In the genomic region with DNA sequence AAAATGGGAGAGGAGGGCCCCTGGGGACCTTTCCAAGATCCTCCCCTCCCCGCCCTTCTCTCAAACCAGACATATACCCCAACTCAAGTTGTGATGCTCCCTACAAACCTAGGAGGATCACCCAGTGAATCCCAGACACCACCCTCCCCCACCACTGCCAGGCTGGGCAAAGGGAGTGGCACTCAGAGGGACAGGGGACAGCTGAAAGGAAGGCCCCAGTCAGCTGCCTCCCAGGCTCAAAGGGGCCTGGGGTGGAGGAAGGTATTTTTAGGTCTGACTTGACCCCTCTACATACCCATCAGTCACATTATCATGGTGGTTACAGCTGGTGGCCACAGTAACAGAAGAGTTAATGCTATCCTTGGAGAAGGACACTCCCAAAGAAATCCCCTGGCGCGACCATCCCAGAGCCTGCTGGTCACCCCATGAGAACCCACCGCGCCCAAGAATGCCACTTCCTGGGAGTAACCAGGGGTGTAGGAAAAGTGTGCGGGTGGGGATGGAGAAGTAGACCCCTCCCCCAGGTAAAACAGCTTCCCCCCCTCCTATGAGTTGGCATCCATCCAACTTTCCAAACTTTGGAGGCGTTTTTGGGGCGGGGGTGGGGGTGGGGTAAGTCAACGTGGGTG, we compare ENCODE assay signal across 8 cellular contexts. TPM values are rescaled to one million over a fixed set of nuclear protein-coding genes. Genes with fewer than 3 reads are reported as not detected.
DNase-seq lines count a peak whose midpoint lies in the region; ATAC-seq and TF ChIP-seq lines count a peak whose summit lies in the region.

No MANE protein-coding gene starts in this region.

- no peak overlapping the region for H2AFZ ChIP-seq in neural cell (ENCODE audit: low read depth, low read length)

- peak overlapping the region in 8 of 11 experiments; percentile 15 to 57 (median 44); a peak in 13 of 22 replicates for H3K27ac ChIP-seq in BLaER1 treated with 17β-estradiol and CSF1 and Interleukin-3, amounts not matched to agents 10 nM and 100 nM
- peak overlapping the region; percentile 24 for H3K27ac ChIP-seq in KOPT-K1 (ENCODE audit: low read depth, low read length, poor library complexity, severe bottlenecking)
- no peak overlapping the region for H3K27ac ChIP-seq in duodenal mucosa (ENCODE audit: low read depth, low read length)
- H3K27ac ChIP-seq in neural cell (ENCODE audit: low read length) = peak overlapping the region; percentile 97

- no peaks in the 10 kb centered on the region for H3K9me2 ChIP-seq in neural cell (ENCODE audit: insufficient read depth, low read length)

- TF ChIP-seq EP300 in neural cell (conservative IDR thresholded peaks at IDR 0.05; ENCODE audit: poor library complexity, severe bottlenecking) = no peak

- no peak for ATAC-seq in HG03135 (IDR thresholded peaks at IDR 0.05; ENCODE audit: unreplicated experiment)

- H3K4me1 ChIP-seq in BLaER1 treated with 17β-estradiol and CSF1 and Interleukin-3, amounts not matched to agents 10 nM and 100 nM = peaks cover 51 to 62% (median 59%) of the 10 kb centered on the region in 10 experiments
- H3K4me1 ChIP-seq in duodenal mucosa (ENCODE audit: control insufficient read depth in 1 of 2, insufficient read depth in 2 of 2, low read length in 2 of 2) = peaks cover 17 to 26% of the 10 kb centered on the region in 2 donors

- TF ChIP-seq RAD21 in neural cell (conservative IDR thresholded peaks at IDR 0.05) = no peak

- DNase-seq in NK-92 (lab: John Stamatoyannopoulos, UW; ENCODE audit: unreplicated experiment) (no peak), MV-4-11 (lab: John Stamatoyannopoulos, UW) (no peak), DMS114 treated with DMSO at 0.1 percent for 48 hours (lab: John Stamatoyannopoulos, UW; ENCODE audit: unreplicated experiment) (no peak)

- peaks cover 29 to 36% (median 35%) of the 10 kb centered on the region in 11 experiments for H3K36me3 ChIP-seq in BLaER1 treated with 17β-estradiol and CSF1 and Interleukin-3, amounts not matched to agents 10 nM and 100 nM
- H3K36me3 ChIP-seq in KOPT-K1 (ENCODE audit: insufficient read depth, low read length) = peaks cover 45% of the 10 kb centered on the region
- peaks cover 0 to 11% of the 10 kb centered on the region in 2 donors for H3K36me3 ChIP-seq in duodenal mucosa (ENCODE audit: control insufficient read depth in 1 of 2, insufficient read depth in 2 of 2, low read length in 2 of 2)
- no peaks in the 10 kb centered on the region for H3K36me3 ChIP-seq in neural cell (ENCODE audit: insufficient read depth, low read length)

- H3K27me3 ChIP-seq in BLaER1 treated with 17β-estradiol and CSF1 and Interleukin-3, amounts not matched to agents 10 nM and 100 nM = no peaks in the 10 kb centered on the region
- no peaks in the 10 kb centered on the region for H3K27me3 ChIP-seq in duodenal mucosa (ENCODE audit: control insufficient read depth in 1 of 2, insufficient read depth in 2 of 2, low read length in 2 of 2)
- no peaks in the 10 kb centered on the region for H3K27me3 ChIP-seq in neural cell (ENCODE audit: insufficient read depth, low read depth, low read length)

- H3F3A ChIP-seq in neural cell (ENCODE audit: insufficient read depth, low read length, poor library complexity, severe bottlenecking) = no peaks in the 10 kb centered on the region

- H3K4me3 ChIP-seq in BLaER1 treated with 17β-estradiol and CSF1 and Interleukin-3, amounts not matched to agents 10 nM and 100 nM = peak overlapping the region; percentile 29 to 84 (median 78); a peak in 19 of 20 replicates
- peak overlapping the region; percentile 65 to 71 for H3K4me3 ChIP-seq in duodenal mucosa (ENCODE audit: low read depth in 1 of 2, low read length in 2 of 2)
- peak overlapping the region; percentile 98 for H3K4me3 ChIP-seq in neural cell (ENCODE audit: low read length)

- no peaks in the 10 kb centered on the region for H3K9me3 ChIP-seq in BLaER1 treated with 17β-estradiol and CSF1 and Interleukin-3, amounts not matched to agents 10 nM and 100 nM (replicated peaks in 1 of 11)
- H3K9me3 ChIP-seq in KOPT-K1 (ENCODE audit: insufficient read depth, low read length, poor library complexity, severe bottlenecking) = no peaks in the 10 kb centered on the region
- no peaks in the 10 kb centered on the region for H3K9me3 ChIP-seq in duodenal mucosa (ENCODE audit: control insufficient read depth in 1 of 2, low read length in 2 of 2)
- no peaks in the 10 kb centered on the region for H3K9me3 ChIP-seq in neural cell (ENCODE audit: low read length)

- H3K79me2 ChIP-seq in neural cell (replicated peaks; ENCODE audit: insufficient read depth, low read length) = peaks cover 40% of the 10 kb centered on the region

- peak overlapping the region; percentile 79 to 98 (median 93) for H3K4me2 ChIP-seq in BLaER1 treated with 17β-estradiol and CSF1 and Interleukin-3, amounts not matched to agents 10 nM and 100 nM
- H3K4me2 ChIP-seq in neural cell (ENCODE audit: low read length) = peak overlapping the region; percentile 90

- H3K9ac ChIP-seq in BLaER1 treated with 17β-estradiol and CSF1 and Interleukin-3, amounts not matched to agents 10 nM and 100 nM = peak overlapping the region; percentile 30 to 95 (median 50); a peak in 18 of 22 replicates
- H3K9ac ChIP-seq in duodenal mucosa (ENCODE audit: low read depth in 1 of 2, low read length in 2 of 2) (no peak overlapping the region), neural cell (ENCODE audit: low read length) (peak overlapping the region; percentile 98)

- H4K20me1 ChIP-seq in BLaER1 treated with 17β-estradiol and CSF1 and Interleukin-3, amounts not matched to agents 10 nM and 100 nM = peaks cover 6 to 56% (median 42%) of the 10 kb centered on the region in 11 experiments; a peak in 21 of 22 replicates
- H4K20me1 ChIP-seq in neural cell (ENCODE audit: insufficient read depth) = peaks cover 6% of the 10 kb centered on the region

- TF ChIP-seq CTCF in neural cell (IDR thresholded peaks at IDR 0.05; ENCODE audit: poor library complexity, severe bottlenecking) = no peak

TF ChIP-seq in neural cell, 6 proteins besides CTCF, POLR2A, EP300 and RAD21:
- TF ChIP-seq SMC3 (conservative IDR thresholded peaks at IDR 0.05; ENCODE audit: poor library complexity) = no peak
TF ChIP-seq in neural cell: peak in this region for 0.

RNA-seq across cellular contexts. Expression of a gene that starts 1.2 kb away (rescaled TPM):
- polyA plus RNA-seq in neural cell = 18.9 and 29.1 TPM in 2 replicates
- 41.4 and 44.1 TPM in 2 replicates for polyA minus RNA-seq in neural cell

RNA-seq across cellular contexts. Expression of a gene that starts 3.8 kb away (rescaled TPM):
- 1,422 and 1,623 TPM in 2 replicates for polyA plus RNA-seq in neural cell
- polyA minus RNA-seq in neural cell = 512 and 605 TPM in 2 replicates

RNA-seq across cellular contexts. Expression of a gene that starts 29.4 kb away (rescaled TPM):
- polyA plus RNA-seq in neural cell = not detected in 2 replicates
- not detected in 2 replicates for polyA minus RNA-seq in neural cell

RNA-seq across cellular contexts. Expression of a gene that starts 30.3 kb away (rescaled TPM):
- not detected in 2 replicates for polyA plus RNA-seq in neural cell
- polyA minus RNA-seq in neural cell = 0.23 TPM in 1 of 2 replicates, not detected in the other

RNA-seq across cellular contexts. Expression of a gene that starts 44.9 kb away (rescaled TPM):
- 10.0 and 13.5 TPM in 2 replicates for polyA plus RNA-seq in neural cell
- polyA minus RNA-seq in neural cell = 6.3 and 8.2 TPM in 2 replicates

Comparison
In these comparisons a context has a peak if more than half of its experiments do, and no peak if none do; other contexts are left out.
1. H3K9ac ChIP-seq: peak in BLaER1 treated with 17β-estradiol and CSF1 and Interleukin-3, amounts not matched to agents 10 nM and 100 nM (11 of 11) and neural cell (single experiment); none in duodenal mucosa (0 of 2).
2. Peak in every context shown above with its lines, with median percentiles within 50 percentile points of each other: H3K4me3 ChIP-seq.